20 cellular contexts compared by ENCODE assay signal in the genomic region with DNA sequence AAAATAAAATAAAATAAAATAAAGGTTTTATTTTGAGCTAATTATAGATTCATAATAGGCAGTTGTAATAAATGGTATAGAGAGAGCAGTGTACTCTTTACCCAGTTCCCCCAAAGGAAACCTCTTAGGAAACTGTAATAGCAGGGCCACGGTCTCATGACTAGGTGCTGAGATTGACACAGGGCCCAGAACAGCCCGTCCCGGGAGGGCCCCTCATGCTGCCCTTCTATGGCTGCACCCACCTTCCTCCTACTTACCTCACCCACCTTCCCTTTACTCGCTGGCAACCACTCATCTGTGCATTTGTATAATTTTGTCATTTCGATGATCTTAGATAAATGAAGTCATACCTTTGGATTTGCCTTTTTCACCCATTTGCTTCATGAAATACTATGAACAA. TPM values are rescaled to one million over a fixed set of nuclear protein-coding genes. Genes with fewer than 3 reads are reported as not detected.
"Had no signal": no experiment of that assay in that cellular context is flagged by ENCODE, and none has a peak within 500 bp of the region (broad histone marks: within the 10 kb centered on the region; RNA-seq: fewer than 3 reads in every experiment).

No MANE protein-coding gene starts in this region.

- H3K9me3 ChIP-seq: mucosa of descending colon, prostate gland, sigmoid colon, thoracic aorta, upper lobe of left lung, uterus had no signal

- H2AFZ ChIP-seq: hepatocyte, neural progenitor cell had no signal

- DNase-seq: effector CD4-positive, alpha-beta T cell; kidney; mesenchymal stem cell; mucosa of descending colon; naive thymus-derived CD4-positive, alpha-beta T cell; right cardiac atrium; sigmoid colon; spleen; stimulated activated CD4-positive, alpha-beta T cell treated with anti-CD3 and anti-CD28 coated beads, Interleukin-4, amount 100 ng/mL, for 4 hours; stimulated activated naive CD8-positive, alpha-beta T cell treated with anti-CD3 and anti-CD28 coated beads, Interleukin-15, Interleukin-2, amounts not matched to agents 100 U/mL and 50 U/mL, for 24 hours; upper lobe of left lung; uterus had no signal

- ATAC-seq: left lobe of liver; mucosa of descending colon; naive thymus-derived CD4-positive, alpha-beta T cell; right cardiac atrium; stimulated activated memory B cell treated with anti-CD40 and anti-IgM and Interleukin-4, amounts not matched to agents 10 μg/mL and 1 μg/mL and 100 μg/mL, for 72 hours; stimulated activated naive CD8-positive, alpha-beta T cell treated with anti-CD3 and anti-CD28 coated beads, Interleukin-15, Interleukin-2, amounts not matched to agents 100 U/mL and 50 U/mL, for 24 hours had no signal

- H3K36me3 ChIP-seq: neural progenitor cell, prostate gland, sigmoid colon, spleen, thoracic aorta, tibial nerve, upper lobe of left lung, uterus had no signal

- H3K27me3 ChIP-seq: dorsolateral prefrontal cortex, hepatocyte, neural progenitor cell, sigmoid colon, tibial nerve, upper lobe of left lung, uterus had no signal

- H3K4me1 ChIP-seq: neural progenitor cell, prostate gland, sigmoid colon, spleen, tibial nerve, upper lobe of left lung, uterus had no signal

- H3K4me3 ChIP-seq: dorsolateral prefrontal cortex, hepatocyte, mucosa of descending colon, neural progenitor cell, prostate gland, sigmoid colon, spleen, thoracic aorta, tibial nerve, upper lobe of left lung, uterus had no signal

- H3K9ac ChIP-seq: neural progenitor cell had no signal

- H3K27ac ChIP-seq: hepatocyte, neural progenitor cell, prostate gland, sigmoid colon, spleen, thoracic aorta, tibial nerve, upper lobe of left lung, uterus had no signal

- H3K4me2 ChIP-seq: hepatocyte, neural progenitor cell had no signal

- H3K79me2 ChIP-seq: hepatocyte had no signal

RNA-seq across cellular contexts. Expression of a gene that starts 16.1 kb away (rescaled TPM):
- total RNA-seq: left lobe of liver had no signal
